12 cellular contexts compared by ENCODE assay signal in genomic region chr11:67713892-67714479, GRCh38. TPM values are rescaled to one million over a fixed set of nuclear protein-coding genes. Genes with fewer than 3 reads are reported as not detected.
DNase-seq lines count a peak whose midpoint lies in the region; TF ChIP-seq lines count a peak whose summit lies in the region.
"Not testable (repeated sequence)": the region's sequence is repeated elsewhere in the genome, so short reads cannot be mapped to it uniquely, and the experiment has no call there.
"Had no signal": no experiment of that assay in that cellular context is flagged by ENCODE, and none has a peak within 500 bp of the region (broad histone marks: within the 10 kb centered on the region; RNA-seq: fewer than 3 reads in every experiment).

No MANE protein-coding gene starts in this region.

- TF ChIP-seq CTCF in GM12864 (IDR thresholded peaks at IDR 0.05; ENCODE audit: low read depth, low read length, missing control alignments) (peak; percentile 22), astrocyte of the cerebellum (IDR thresholded peaks at IDR 0.05; ENCODE audit: low read depth, low read length, missing control alignments) (peak; percentile 7), neural crest cell (conservative IDR thresholded peaks at IDR 0.05) (peak; percentile 59), uterus (IDR thresholded peaks at IDR 0.05) (peak in 2 of 4 experiments; percentile 7 to 20)

- not testable (repeated sequence) for H3K4me1 Mint-ChIP-seq in neural crest cell

- H3K36me3 ChIP-seq in uterus, result not testable (repeated sequence)

- H3K9me3 ChIP-seq in uterus, result not testable (repeated sequence)

- not testable (repeated sequence) for DNase-seq in GM12864 (ENCODE audit: low read depth); astrocyte of the cerebellum (ENCODE audit: low read depth)
- peak in 4 of 5 donors; percentile 22 to 50 (median 30) for DNase-seq in T-helper 1 cell
- peak; percentile 8 for DNase-seq in activated CD8-positive, alpha-beta memory T cell treated with anti-CD3 and anti-CD28 coated beads, Interleukin-2, amount 50 U/mL, for 24 hours (ENCODE audit: extremely low read depth)
- DNase-seq in head of caudate nucleus, result peak in 40 of 42 donors; percentile 18 to 74 (median 44)
- DNase-seq in neural crest cell (ENCODE audit: low read depth, low spot score), result peak; percentile 41
- DNase-seq in stimulated activated CD4-positive, alpha-beta T cell treated with anti-CD3 and anti-CD28 coated beads, Interleukin-4, amount 100 ng/mL, for 48 hours (ENCODE audit: low read depth in 2 of 2), result peak; percentile 19 to 51
- DNase-seq in uterus, result peak; percentile 22 to 30

- not testable (repeated sequence) for H3K36me3 Mint-ChIP-seq in neural crest cell (ENCODE audit: low read depth)

- H3K4me1 ChIP-seq in uterus, result not testable (repeated sequence)

- not testable (repeated sequence) for H3K27me3 ChIP-seq in uterus

- not testable (repeated sequence) for H3K4me3 ChIP-seq in GM12864 (ENCODE audit: low read depth, low read length); astrocyte of the cerebellum (ENCODE audit: low read depth, low read length); uterus

- H3K27ac ChIP-seq in uterus, result not testable (repeated sequence)

- not testable (repeated sequence) for H3K27ac Mint-ChIP-seq in neural crest cell (ENCODE audit: unreplicated experiment)

- H3K9me3 Mint-ChIP-seq in neural crest cell, result not testable (repeated sequence)

- peaks cover 62% of the 10 kb centered on the region for H3K27me3 Mint-ChIP-seq in neural crest cell (ENCODE audit: low read depth)

- in situ Hi-C loops in astrocyte of the cerebellum (cut with HindIII; ENCODE audit: low sequenced_read_pairs), result not testable (repeated sequence)

- H3K4me3 Mint-ChIP-seq in neural crest cell, result not testable (repeated sequence)

- TF ChIP-seq POLR2A in uterus (IDR thresholded peaks at IDR 0.05), result not testable (repeated sequence)

- intact Hi-C loops in head of caudate nucleus (cut with DNase I); uterus (cut with DNase I; ENCODE audit: low total_unique reads): not testable (repeated sequence)

RNA-seq across cellular contexts. Expression of gene ALDH3B2, which starts 39.6 kb away (rescaled TPM):
- total RNA-seq in neural crest cell (not detected in 2 replicates), uterus (1 to 10 TPM in 1 of 4 donors, not detected in 3; 1.2 TPM)
- total RNA-seq: fibroblast of villous mesenchyme, H7, pulmonary artery endothelial cell, RPMI7951 had no signal
